Comparison of ENCODE assay signal across 23 cellular contexts in genomic region chr2:220393717-220394116, GRCh38.
"Had no signal": no experiment of that assay in that cellular context is flagged by ENCODE, and none has a peak within 500 bp of the region (broad histone marks: within the 10 kb centered on the region; RNA-seq: fewer than 3 reads in every experiment).

No MANE protein-coding gene starts in this region.

- H3K27ac ChIP-seq: ascending aorta, breast epithelium, esophagus muscularis mucosa, gastroesophageal sphincter, neutrophil, pancreas, sigmoid colon, testis, VCaP had no signal

- H3K27me3 ChIP-seq: ascending aorta, breast epithelium, esophagus muscularis mucosa, gastroesophageal sphincter, heart left ventricle, neutrophil, pancreas, sigmoid colon, testis had no signal

- ATAC-seq: activated T-cell treated with anti-CD3 and anti-CD28 coated beads, Interleukin-2, amount 50 U/mL, for 72 hours; gastroesophageal sphincter; natural killer cell treated with Interleukin-12 subunit alpha and Interleukin-12 subunit beta and Interleukin-15 and Interleukin-18, amount 100 ng/mL, for 72 hours; pancreas; stimulated activated memory B cell treated with anti-CD40 and anti-IgM and Interleukin-4, amounts not matched to agents 10 μg/mL and 1 μg/mL and 100 μg/mL, for 72 hours had no signal

- H3K9me3 Mint-ChIP-seq: dendritic cell treated with granulocyte-macrophage colony-stimulating factor and Interleukin-4, amounts not matched to agents 40 ng/mL and 50 ng/mL, for 4 days; stimulated activated memory B cell treated with anti-CD40 and anti-IgM and Interleukin-4, amounts not matched to agents 10 μg/mL and 1 μg/mL and 100 μg/mL, for 72 hours; type B pancreatic cell had no signal

- H3K36me3 ChIP-seq: ascending aorta, breast epithelium, esophagus muscularis mucosa, gastroesophageal sphincter, heart left ventricle, neutrophil, pancreas, sigmoid colon had no signal

- H3K36me3 Mint-ChIP-seq: natural killer cell treated with Interleukin-12 subunit alpha and Interleukin-12 subunit beta and Interleukin-15 and Interleukin-18, amount 100 ng/mL, for 72 hours; stimulated activated memory B cell treated with anti-CD40 and anti-IgM and Interleukin-4, amounts not matched to agents 10 μg/mL and 1 μg/mL and 100 μg/mL, for 72 hours; type B pancreatic cell had no signal

- H3K4me1 ChIP-seq: ascending aorta, breast epithelium, esophagus muscularis mucosa, gastroesophageal sphincter, pancreas, testis had no signal

- H3K4me3 Mint-ChIP-seq: activated T-cell treated with anti-CD3 and anti-CD28 coated beads, Interleukin-2, amount 50 U/mL, for 72 hours; dendritic cell treated with granulocyte-macrophage colony-stimulating factor and Interleukin-4, amounts not matched to agents 40 ng/mL and 50 ng/mL, for 4 days; natural killer cell treated with Interleukin-12 subunit alpha and Interleukin-12 subunit beta and Interleukin-15 and Interleukin-18, amount 100 ng/mL, for 72 hours; stimulated activated memory B cell treated with anti-CD40 and anti-IgM and Interleukin-4, amounts not matched to agents 10 μg/mL and 1 μg/mL and 100 μg/mL, for 72 hours; type B pancreatic cell had no signal

- H3K4me3 ChIP-seq: ascending aorta, breast epithelium, esophagus muscularis mucosa, gastroesophageal sphincter, heart left ventricle, pancreas, sigmoid colon, testis had no signal

- H3K9me3 ChIP-seq: ascending aorta, breast epithelium, esophagus muscularis mucosa, gastroesophageal sphincter, heart left ventricle, neutrophil, pancreas, sigmoid colon, testis had no signal

- H3K4me1 Mint-ChIP-seq: stimulated activated memory B cell treated with anti-CD40 and anti-IgM and Interleukin-4, amounts not matched to agents 10 μg/mL and 1 μg/mL and 100 μg/mL, for 72 hours had no signal

- H3K27me3 Mint-ChIP-seq: dendritic cell treated with granulocyte-macrophage colony-stimulating factor and Interleukin-4, amounts not matched to agents 40 ng/mL and 50 ng/mL, for 4 days; natural killer cell treated with Interleukin-12 subunit alpha and Interleukin-12 subunit beta and Interleukin-15 and Interleukin-18, amount 100 ng/mL, for 72 hours; stimulated activated memory B cell treated with anti-CD40 and anti-IgM and Interleukin-4, amounts not matched to agents 10 μg/mL and 1 μg/mL and 100 μg/mL, for 72 hours; type B pancreatic cell had no signal

- DNase-seq: activated CD4-positive, alpha-beta T cell treated with anti-CD3 and anti-CD28 coated beads, Interleukin-2, amount 50 U/mL, for 1 hour; activated CD4-positive, CD25-positive, alpha-beta regulatory T cell treated with anti-CD3 and anti-CD28 coated beads, Interleukin-2, amount 50 U/mL, for 72 hours; activated CD8-positive, alpha-beta memory T cell treated with anti-CD3 and anti-CD28 coated beads, Interleukin-2, amount 50 U/mL, for 4 hours; activated effector memory CD4-positive, alpha-beta T cell treated with anti-CD3 and anti-CD28 coated beads, Interleukin-2, amount 50 U/mL, for 16 hours; activated naive CD4-positive, alpha-beta T cell treated with anti-CD3 and anti-CD28 coated beads, Interleukin-2, amount 50 U/mL, for 16 hours; activated T-cell treated with anti-CD3 and anti-CD28 coated beads, Interleukin-2, amount 50 U/mL, for 72 hours; effector memory CD4-positive, alpha-beta T cell; mesendoderm; pancreas; sigmoid colon; stimulated activated CD4-positive, alpha-beta T cell treated with anti-CD3 and anti-CD28 coated beads, Interleukin-4, amount 100 ng/mL, for 4 hours had no signal
